Comparison of ENCODE assay signal across 8 cellular contexts in genomic region chr16:180101-180920, GRCh38. TPM values are rescaled to one million over a fixed set of nuclear protein-coding genes. Genes with fewer than 3 reads are reported as not detected.
DNase-seq lines count a peak whose midpoint lies in the region; ATAC-seq and TF ChIP-seq lines count a peak whose summit lies in the region.

TSS of gene HBQ1 (plus strand) at chr16:180459. CDS start at chr16:180487, 28 bp downstream.

- TF ChIP-seq CTCF in dorsolateral prefrontal cortex (IDR thresholded peaks at IDR 0.05 in 54 of 56, conservative IDR thresholded peaks at IDR 0.05 in 2 of 56; ENCODE audit: low read depth in 1 of 56, partially characterized antibody in 56 of 56), result peak in 35 of 56 donors; percentile 1 to 65 (median 41)
- TF ChIP-seq CTCF in type B pancreatic cell (conservative IDR thresholded peaks at IDR 0.05), result peak; percentile 78

- WGBS in mesendoderm (ENCODE audit: extremely low coverage, insufficient coverage, low lambda C conversion rate), result no CpG with 5 or more reads among the region's 83 CpGs

- no peak within 1 kb of the TSS for H3K4me3 Mint-ChIP-seq in activated CD8-positive, alpha-beta memory T cell treated with anti-CD3 and anti-CD28 coated beads, Interleukin-2, amount 10 ng/mL, durations not matched to agents 7 days and 5 days
- peak within 1 kb of the TSS; percentile 36 for H3K4me3 Mint-ChIP-seq in T-helper 2 cell treated with Interferon-gamma antibody and Interleukin-4, amounts not matched to agents 5 μg/mL and 100 μg/mL, for 36 hours
- peak within 1 kb of the TSS; percentile 65 for H3K4me3 Mint-ChIP-seq in type B pancreatic cell

- peak within 1 kb of the TSS; percentile 54 for H3K9ac ChIP-seq in mesendoderm (ENCODE audit: low read length)

- peak within 1 kb of the TSS in 1 of 59 donors; percentile 26 for H3K27ac ChIP-seq in dorsolateral prefrontal cortex
- no peak within 1 kb of the TSS for H3K27ac ChIP-seq in mesendoderm (ENCODE audit: low read depth, low read length)

- intact Hi-C loops in dorsolateral prefrontal cortex (cut with DNase I), result loop anchor here in 1 of 2 donors (2.0 kb wide), 2 partner anchors 42 to 74 kb away; partner anchors contain the start of gene NPRL3

- peak within 1 kb of the TSS; percentile 25 to 65 (median 47) for H3K4me3 ChIP-seq in dorsolateral prefrontal cortex
- no peak within 1 kb of the TSS for H3K4me3 ChIP-seq in mesendoderm (ENCODE audit: low read length)

- no peak within 1 kb of the TSS for H2BK15ac ChIP-seq in mesendoderm (replicated peaks; ENCODE audit: low read depth)

- H3K79me1 ChIP-seq in mesendoderm (ENCODE audit: low read length), result no peaks in the 10 kb centered on the region

- H3K36me3 Mint-ChIP-seq in activated CD8-positive, alpha-beta memory T cell treated with anti-CD3 and anti-CD28 coated beads, Interleukin-2, amount 10 ng/mL, durations not matched to agents 7 days and 5 days, result peaks cover 2% of the 10 kb centered on the region
- H3K36me3 Mint-ChIP-seq in T-helper 2 cell treated with Interferon-gamma antibody and Interleukin-4, amounts not matched to agents 5 μg/mL and 100 μg/mL, for 36 hours (ENCODE audit: low read depth), result peaks cover 2% of the 10 kb centered on the region
- H3K36me3 Mint-ChIP-seq in type B pancreatic cell, result no peaks in the 10 kb centered on the region

- H3K4me1 ChIP-seq in mesendoderm (ENCODE audit: control insufficient read depth, low read depth, low read length), result no peaks in the 10 kb centered on the region

- no peak within 1 kb of the TSS for H2BK5ac ChIP-seq in mesendoderm (ENCODE audit: low read length)

- CTCF ChIA-PET in activated CD8-positive, alpha-beta memory T cell treated with anti-CD3 and anti-CD28 coated beads, Interleukin-2, amount 10 ng/mL, durations not matched to agents 7 days and 5 days (lab: Charles Lee), result interaction anchor here (0.7 to 4.5 kb wide), 10 partner anchors 10 to 175 kb away, joined by 3 to 39 read pairs (median 4); partner anchors contain the start of genes NPRL3, POLR3K and SNRNP25

- H3K36me3 ChIP-seq in mesendoderm (ENCODE audit: control insufficient read depth, insufficient read depth, low read length), result peaks cover 4% of the 10 kb centered on the region

- H3K27me3 ChIP-seq in dorsolateral prefrontal cortex, result peaks cover 0 to 45% (median 29%) of the 10 kb centered on the region in 45 donors
- peaks cover 20% of the 10 kb centered on the region for H3K27me3 ChIP-seq in mesendoderm (ENCODE audit: insufficient read depth, low read length, poor library complexity)

- no peak for ATAC-seq in activated CD8-positive, alpha-beta memory T cell treated with anti-CD3 and anti-CD28 coated beads, Interleukin-2, amount 10 ng/mL, durations not matched to agents 7 days and 5 days
- ATAC-seq in GM19035 (IDR thresholded peaks at IDR 0.05; ENCODE audit: unreplicated experiment), result no peak

- no peaks in the 10 kb centered on the region for H3K79me2 ChIP-seq in mesendoderm (ENCODE audit: control insufficient read depth, insufficient read depth, low read length)

- H3K27ac Mint-ChIP-seq in activated CD8-positive, alpha-beta memory T cell treated with anti-CD3 and anti-CD28 coated beads, Interleukin-2, amount 10 ng/mL, durations not matched to agents 7 days and 5 days, result no peak within 1 kb of the TSS
- no peak within 1 kb of the TSS for H3K27ac Mint-ChIP-seq in T-helper 2 cell treated with Interferon-gamma antibody and Interleukin-4, amounts not matched to agents 5 μg/mL and 100 μg/mL, for 36 hours
- no peak within 1 kb of the TSS for H3K27ac Mint-ChIP-seq in type B pancreatic cell

- H2AK5ac ChIP-seq in mesendoderm (ENCODE audit: low read length), result no peak within 1 kb of the TSS

- no peak within 1 kb of the TSS for H4K5ac ChIP-seq in mesendoderm (ENCODE audit: low read length)

- peak within 1 kb of the TSS; percentile 70 for H3K56ac ChIP-seq in mesendoderm (ENCODE audit: low read length)

- no peak within 1 kb of the TSS for H4K8ac ChIP-seq in mesendoderm (ENCODE audit: low read depth, low read length)

- H2BK120ac ChIP-seq in mesendoderm (ENCODE audit: low read depth, low read length), result no peak within 1 kb of the TSS

- H3K4me1 Mint-ChIP-seq in activated CD8-positive, alpha-beta memory T cell treated with anti-CD3 and anti-CD28 coated beads, Interleukin-2, amount 10 ng/mL, durations not matched to agents 7 days and 5 days, result peaks cover 7% of the 10 kb centered on the region
- H3K4me1 Mint-ChIP-seq in T-helper 2 cell treated with Interferon-gamma antibody and Interleukin-4, amounts not matched to agents 5 μg/mL and 100 μg/mL, for 36 hours (ENCODE audit: low read depth), result no peaks in the 10 kb centered on the region
- H3K4me1 Mint-ChIP-seq in type B pancreatic cell (ENCODE audit: unreplicated experiment), result peaks cover 6% of the 10 kb centered on the region

- no peaks in the 10 kb centered on the region for H3K9me3 Mint-ChIP-seq in activated CD8-positive, alpha-beta memory T cell treated with anti-CD3 and anti-CD28 coated beads, Interleukin-2, amount 10 ng/mL, durations not matched to agents 7 days and 5 days (ENCODE audit: low read depth)
- no peaks in the 10 kb centered on the region for H3K9me3 Mint-ChIP-seq in T-helper 2 cell treated with Interferon-gamma antibody and Interleukin-4, amounts not matched to agents 5 μg/mL and 100 μg/mL, for 36 hours
- no peaks in the 10 kb centered on the region for H3K9me3 Mint-ChIP-seq in type B pancreatic cell

- H3K4me2 ChIP-seq in mesendoderm (ENCODE audit: low read length), result peak within 1 kb of the TSS; percentile 46

- H3K18ac ChIP-seq in mesendoderm (ENCODE audit: low read length), result no peak within 1 kb of the TSS

- peak within 1 kb of the TSS; percentile 45 for H3K23ac ChIP-seq in mesendoderm (ENCODE audit: low read length)

- H3K4ac ChIP-seq in mesendoderm (ENCODE audit: low read depth, low read length), result no peak within 1 kb of the TSS

- peak; percentile 82 for DNase-seq in activated CD8-positive, alpha-beta memory T cell treated with anti-CD3 and anti-CD28 coated beads for 24 hours
- DNase-seq in activated CD8-positive, alpha-beta memory T cell treated with anti-CD3 and anti-CD28 coated beads, Interleukin-2, amount 10 ng/mL, durations not matched to agents 7 days and 5 days, result no peak
- peak; percentile 27 for DNase-seq in T-helper 2 cell treated with Interferon-gamma antibody and Interleukin-4, amounts not matched to agents 5 μg/mL and 100 μg/mL, for 36 hours (ENCODE audit: low spot score)
- DNase-seq in dorsolateral prefrontal cortex (peak in 2 of 10 donors; percentile 22 to 46), mesendoderm (peak; percentile 36), type B pancreatic cell (ENCODE audit: extremely low spot score, unreplicated experiment) (peak; percentile 79), DMS79 treated with DMSO at 0.1 percent for 48 hours (lab: John Stamatoyannopoulos, UW) (no peak)

- H3K27me3 Mint-ChIP-seq in activated CD8-positive, alpha-beta memory T cell treated with anti-CD3 and anti-CD28 coated beads, Interleukin-2, amount 10 ng/mL, durations not matched to agents 7 days and 5 days, result peaks cover 38% of the 10 kb centered on the region
- H3K27me3 Mint-ChIP-seq in T-helper 2 cell treated with Interferon-gamma antibody and Interleukin-4, amounts not matched to agents 5 μg/mL and 100 μg/mL, for 36 hours (ENCODE audit: low read depth), result peaks cover 32% of the 10 kb centered on the region
- peaks cover 36% of the 10 kb centered on the region for H3K27me3 Mint-ChIP-seq in type B pancreatic cell

RNA-seq across cellular contexts. Expression of gene HBQ1, which starts in this region (rescaled TPM):
- not detected for total RNA-seq in activated CD8-positive, alpha-beta memory T cell treated with anti-CD3 and anti-CD28 coated beads, Interleukin-2, amount 10 ng/mL, durations not matched to agents 7 days and 5 days
- 10 to 100 TPM in 1 of 120 experiments, 1 to 10 TPM in 116, not detected in 3; 1.1 to 10.3 (median 4.3) TPM for total RNA-seq in dorsolateral prefrontal cortex
- 0.87 TPM for polyA plus RNA-seq in mesendoderm (2013, experiment 1 of 2)
- polyA plus RNA-seq in mesendoderm (2013, experiment 2 of 2), result 0.88 TPM
- 1.1 and 1.5 TPM in 2 replicates for total RNA-seq in type B pancreatic cell (ENCODE audit: low replicate concordance)

Comparison
In these comparisons a context has a peak if more than half of its experiments do, and no peak if none do; other contexts are left out.
1. DNase-seq: peak in activated CD8-positive, alpha-beta memory T cell treated with anti-CD3 and anti-CD28 coated beads for 24 hours (single experiment), T-helper 2 cell treated with Interferon-gamma antibody and Interleukin-4, amounts not matched to agents 5 μg/mL and 100 μg/mL, for 36 hours (single experiment), mesendoderm (single experiment) and type B pancreatic cell (single experiment); none in activated CD8-positive, alpha-beta memory T cell treated with anti-CD3 and anti-CD28 coated beads, Interleukin-2, amount 10 ng/mL, durations not matched to agents 7 days and 5 days (single experiment) and DMS79 treated with DMSO at 0.1 percent for 48 hours (single experiment).